ENCODE assay signal across 7 cellular contexts in the genomic region with DNA sequence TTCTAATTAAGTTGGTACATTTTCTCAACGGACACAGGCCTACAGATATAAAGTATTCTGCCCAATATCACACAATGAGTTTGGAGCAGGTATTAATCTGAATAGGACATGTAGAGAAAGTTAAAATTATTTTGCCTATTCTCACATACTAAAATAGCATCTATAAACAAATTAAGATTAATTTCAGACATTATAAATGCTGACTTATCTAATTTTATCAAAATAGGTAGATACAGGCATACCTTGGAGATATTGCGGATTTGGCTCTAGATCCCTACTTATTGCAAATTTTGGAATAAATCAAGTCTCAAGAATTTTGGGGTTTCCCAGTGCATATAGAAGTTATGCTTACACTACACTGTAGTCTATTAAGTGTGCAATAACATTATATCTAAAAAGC. TPM values are rescaled to one million over a fixed set of nuclear protein-coding genes. Genes with fewer than 3 reads are reported as not detected.
"Had no signal": no experiment of that assay in that cellular context is flagged by ENCODE, and none has a peak within 500 bp of the region (broad histone marks: within the 10 kb centered on the region; RNA-seq: fewer than 3 reads in every experiment).

No MANE protein-coding gene starts in this region.

- H3K9ac ChIP-seq: KMS-11 had no signal

- DNase-seq: Karpas-422, KBM-7, KG1 had no signal

- H3K27ac ChIP-seq: HL-60, KMS-11 had no signal

- FAIRE-seq: HTR-8/SVneo had no signal

- H3K4me2 ChIP-seq: KMS-11 had no signal

RNA-seq across cellular contexts. Expression of gene GRIP1, which starts 41.0 kb away (rescaled TPM):
- polyA plus RNA-seq: IgD-negative memory B cell had no signal
